In genomic region chr12:106586803-106587684, GRCh38 we compare ENCODE assay signal across 12 cellular contexts. TPM values are rescaled to one million over a fixed set of nuclear protein-coding genes. Genes with fewer than 3 reads are reported as not detected.
DNase-seq lines count a peak whose midpoint lies in the region; TF ChIP-seq lines count a peak whose summit lies in the region.
"Had no signal": no experiment of that assay in that cellular context is flagged by ENCODE, and none has a peak within 500 bp of the region (broad histone marks: within the 10 kb centered on the region; RNA-seq: fewer than 3 reads in every experiment).

No MANE protein-coding gene starts in this region.

- intact Hi-C loops in adrenal gland (cut with DNase I) = no loop called here

- DNase-seq in stimulated activated CD4-positive, alpha-beta T cell treated with anti-CD3 and anti-CD28 coated beads, Interleukin-15, amount 100 ng/mL, for 24 hours = peak; percentile 7
- no peak for DNase-seq in stimulated activated CD4-positive, alpha-beta T cell treated with anti-CD3 and anti-CD28 coated beads, Interleukin-4, amount 100 ng/mL, for 4 hours
- DNase-seq in coronary artery (ENCODE audit: low spot score) = no peak
- peak; percentile 64 for DNase-seq in midbrain (lab: John Stamatoyannopoulos, UW)
- DNase-seq in RWPE1 (ENCODE audit: low spot score) = no peak
- no peak for DNase-seq in GM19238 (ENCODE audit: insufficient read length, low spot score)
- DNase-seq in NCI-H526 treated with DMSO at 0.1 percent for 48 hours (lab: John Stamatoyannopoulos, UW) = no peak
- DNase-seq in adrenal gland = no peak
- DNase-seq: NK-92 treated with Interleukin-12 subunit alpha and Interleukin-12 subunit beta, amount 100 ng/mL, for 24 hours; T-helper 9 cell had no signal

- CTCF ChIA-PET in RWPE1 (lab: Yijun Ruan, JAX) = interaction anchor here (0.7 kb wide), 1 partner anchor 34 kb away, joined by 4 read pairs; no protein-coding TSS in a partner anchor

- H3K9me3 ChIP-seq in adrenal gland (replicated peaks in 1 of 3) = no peaks in the 10 kb centered on the region

- H3K27me3 ChIP-seq in adrenal gland = peaks cover 88% of the 10 kb centered on the region

- POLR2A ChIA-PET in RWPE1 (lab: Yijun Ruan, JAX; ENCODE audit: low non-redundant PET) = no interaction called here

- H3K27ac ChIP-seq in coronary artery (no peak overlapping the region), RWPE1 (no peak overlapping the region), adrenal gland (no peak overlapping the region)
- H3K27ac ChIP-seq: C4-2B had no signal

- WGBS in adrenal gland, 4 donors = 1 to 3% (median 2%) methylated on average over 21 to 62 of the region's 62 CpGs

- TF ChIP-seq POLR2A in adrenal gland (IDR thresholded peaks at IDR 0.05) = no peak

- H3K4me3 ChIP-seq in coronary artery = peak overlapping the region; percentile 58
- no peak overlapping the region for H3K4me3 ChIP-seq in adrenal gland

- peaks cover 19 to 24% of the 10 kb centered on the region in 2 donors for H3K4me1 ChIP-seq in adrenal gland (replicated peaks in 1 of 2)

- H3K36me3 ChIP-seq in adrenal gland (replicated peaks in 1 of 2) = no peaks in the 10 kb centered on the region

- TF ChIP-seq CTCF in coronary artery (IDR thresholded peaks at IDR 0.05) (no peak), RWPE1 (conservative IDR thresholded peaks at IDR 0.05; ENCODE audit: low read depth) (no peak), adrenal gland (IDR thresholded peaks at IDR 0.05) (no peak)

RNA-seq across cellular contexts. Expression of gene RFX4, which starts 4.2 kb away (rescaled TPM):
- total RNA-seq in adrenal gland = not detected
- under 1 TPM in 1 of 3 donors, not detected in 2; 0.08 TPM for polyA plus RNA-seq in adrenal gland
- total RNA-seq: LHCN-M2 had no signal

Comparison
In these comparisons a context has a peak if more than half of its experiments do, and no peak if none do; other contexts are left out.
1. DNase-seq: peak in stimulated activated CD4-positive, alpha-beta T cell treated with anti-CD3 and anti-CD28 coated beads, Interleukin-15, amount 100 ng/mL, for 24 hours (single experiment) and midbrain (single experiment); none in stimulated activated CD4-positive, alpha-beta T cell treated with anti-CD3 and anti-CD28 coated beads, Interleukin-4, amount 100 ng/mL, for 4 hours (0 of 2), coronary artery (single experiment), RWPE1 (single experiment), GM19238 (single experiment), NCI-H526 treated with DMSO at 0.1 percent for 48 hours (single experiment) and adrenal gland (0 of 7).